In the genomic region with DNA sequence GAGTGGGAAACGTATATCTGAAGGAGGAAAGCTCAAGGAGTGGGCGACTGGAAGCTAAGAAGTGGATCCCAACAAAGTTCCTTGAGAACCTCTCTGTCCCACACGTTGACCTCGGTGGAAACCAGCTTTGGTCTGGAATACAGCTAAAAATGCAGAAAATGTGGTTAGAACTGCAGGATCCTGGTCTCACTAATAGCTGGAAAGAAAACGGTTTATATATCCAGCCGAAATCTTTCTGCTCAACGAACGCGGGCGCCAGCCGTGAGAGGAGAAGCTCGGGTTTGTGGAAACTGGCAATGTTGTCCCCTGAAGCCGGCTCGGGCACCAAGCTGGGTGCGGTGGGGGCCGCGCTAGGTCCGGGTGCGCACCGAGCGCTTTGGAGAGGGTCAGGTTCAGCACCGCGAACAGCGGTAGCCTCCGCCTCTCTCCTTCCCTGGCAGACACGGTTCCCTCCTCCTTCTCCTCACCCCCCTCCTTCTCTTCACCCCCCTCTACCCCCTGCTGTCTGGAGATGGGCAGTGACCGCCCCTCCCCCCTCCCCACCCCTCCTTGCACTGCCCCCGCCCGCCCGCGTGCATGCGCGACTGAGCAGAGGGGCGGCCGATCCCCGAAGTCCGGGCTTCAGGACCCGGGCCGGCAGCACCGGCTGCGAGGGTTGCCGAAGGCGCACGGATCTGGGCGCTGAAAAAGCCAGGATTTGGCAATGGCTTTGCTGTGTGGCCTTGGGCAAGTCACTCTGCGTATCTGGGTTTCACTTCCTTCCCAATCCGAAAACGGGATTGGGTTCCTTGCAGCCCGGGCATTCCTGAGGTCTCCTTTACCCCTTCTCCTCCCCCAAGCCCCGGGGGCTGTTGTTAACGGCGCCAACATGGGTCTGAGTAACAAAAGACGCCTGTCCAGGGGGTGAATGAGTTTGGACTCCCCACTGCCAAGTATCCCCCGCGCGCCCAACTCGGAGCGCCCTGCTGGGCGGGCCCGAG, we compare ENCODE assay signal across 8 cellular contexts. TPM values are rescaled to one million over a fixed set of nuclear protein-coding genes. Genes with fewer than 3 reads are reported as not detected.
DNase-seq lines count a peak whose midpoint lies in the region; ATAC-seq, FAIRE-seq and TF ChIP-seq lines count a peak whose summit lies in the region.

A gene with protein sequence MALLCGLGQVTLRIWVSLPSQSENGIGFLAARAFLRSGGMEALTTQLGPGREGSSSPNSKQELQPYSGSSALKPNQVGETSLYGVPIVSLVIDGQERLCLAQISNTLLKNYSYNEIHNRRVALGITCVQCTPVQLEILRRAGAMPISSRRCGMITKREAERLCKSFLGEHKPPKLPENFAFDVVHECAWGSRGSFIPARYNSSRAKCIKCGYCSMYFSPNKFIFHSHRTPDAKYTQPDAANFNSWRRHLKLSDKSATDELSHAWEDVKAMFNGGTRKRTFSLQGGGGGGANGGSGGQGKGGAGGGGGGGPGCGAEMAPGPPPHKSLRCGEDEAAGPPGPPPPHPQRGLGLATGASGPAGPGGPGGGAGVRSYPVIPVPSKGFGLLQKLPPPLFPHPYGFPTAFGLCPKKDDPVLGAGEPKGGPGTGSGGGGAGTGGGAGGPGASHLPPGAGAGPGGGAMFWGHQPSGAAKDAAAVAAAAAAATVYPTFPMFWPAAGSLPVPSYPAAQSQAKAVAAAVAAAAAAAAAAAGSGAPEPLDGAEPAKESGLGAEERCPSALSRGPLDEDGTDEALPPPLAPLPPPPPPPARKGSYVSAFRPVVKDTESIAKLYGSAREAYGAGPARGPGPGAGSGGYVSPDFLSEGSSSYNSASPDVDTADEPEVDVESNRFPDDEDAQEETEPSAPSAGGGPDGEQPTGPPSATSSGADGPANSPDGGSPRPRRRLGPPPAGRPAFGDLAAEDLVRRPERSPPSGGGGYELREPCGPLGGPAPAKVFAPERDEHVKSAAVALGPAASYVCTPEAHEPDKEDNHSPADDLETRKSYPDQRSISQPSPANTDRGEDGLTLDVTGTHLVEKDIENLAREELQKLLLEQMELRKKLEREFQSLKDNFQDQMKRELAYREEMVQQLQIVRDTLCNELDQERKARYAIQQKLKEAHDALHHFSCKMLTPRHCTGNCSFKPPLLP (plus strand): TSS at position 610 of the 980 bp plus-strand sequence. CDS start 94 bp downstream, at position 704.

- H3K9me1 ChIP-seq in K562 (ENCODE audit: control insufficient read depth, insufficient read depth, low read length) = no peaks in the 10 kb centered on the region

- WGBS in HUES64 = 2% methylated on average over 59 of the region's 60 CpGs
- 30% methylated on average over 37 of the region's 60 CpGs for WGBS in K562 (ENCODE audit: insufficient coverage, low coverage, missing lambda C conversion rate)
- WGBS in right lobe of liver (ENCODE audit: insufficient coverage, low coverage, low lambda C conversion rate, missing lambda C conversion rate) = 5% methylated on average over 30 of the region's 60 CpGs

- POLR2A ChIA-PET in K562 (lab: Yijun Ruan, JAX) = interaction anchor here (1.2 kb wide), 2 partner anchors 11 to 15 kb away, joined by 3 to 5 read pairs; no protein-coding TSS in a partner anchor

- ATAC-seq in K562 (no peak), right lobe of liver (peak in 3 of 4 donors; percentile 30 to 46 (median 45)), HG03342 (IDR thresholded peaks at IDR 0.05; ENCODE audit: unreplicated experiment) (no peak)

- no peak within 1 kb of the TSS for H3K27ac ChIP-seq in HUES64 (ENCODE audit: low read depth, low read length)
- no peak within 1 kb of the TSS for H3K27ac ChIP-seq in K562 (ENCODE audit: extremely low read depth, low read depth, low read length)
- no peak within 1 kb of the TSS for H3K27ac ChIP-seq in right lobe of liver
- no peak within 1 kb of the TSS for H3K27ac ChIP-seq in vagina

- intact Hi-C loops in K562 (cut with micrococcal nuclease) = no loop called here
- intact Hi-C loops in right lobe of liver (cut with DNase I) = no loop called here
- intact Hi-C loops in vagina (cut with DNase I) = no loop called here

- peak within 1 kb of the TSS; percentile 35 for H3K4me3 ChIP-seq in AG10803 (ENCODE audit: low read length)
- H3K4me3 ChIP-seq in HUES64 (ENCODE audit: low read length) = peak within 1 kb of the TSS; percentile 24
- H3K4me3 ChIP-seq in K562 = no peak within 1 kb of the TSS
- no peak within 1 kb of the TSS for H3K4me3 ChIP-seq in right lobe of liver
- peak within 1 kb of the TSS in 1 of 2 donors; percentile 6 for H3K4me3 ChIP-seq in vagina

- DNase-seq in AG10803 (ENCODE audit: low read depth) = peak; percentile 34
- peak in 2 of 4 experiments; percentile 42 to 45 for DNase-seq in K562 (ENCODE audit: extremely low read depth in 1 of 4, low spot score in 3 of 4)
- DNase-seq in right lobe of liver = peak in 1 of 3 donors; percentile 43
- no peak for DNase-seq in H54 (ENCODE audit: insufficient read length, low spot score)
- DNase-seq in vagina (ENCODE audit: extremely low spot score in 2 of 2) = no peak
- no peak for DNase-seq in HK-2 (ENCODE audit: unreplicated experiment)

- BruUV-seq in K562 (replicated peaks; lab: Mats Ljungman, UMichigan) = no TSS peak

- no peak for TF ChIP-seq POLR2A in K562 (conservative IDR thresholded peaks at IDR 0.05)
- no peak for TF ChIP-seq POLR2A in right lobe of liver (IDR thresholded peaks at IDR 0.05)
- no peak for TF ChIP-seq POLR2A in H54 (IDR thresholded peaks at IDR 0.05; ENCODE audit: low read depth, low read length)
- TF ChIP-seq POLR2A in vagina (IDR thresholded peaks at IDR 0.05) = no peak

- H3K4me1 ChIP-seq in HUES64 (ENCODE audit: insufficient read depth, low read length) = peaks cover 15% of the 10 kb centered on the region
- peaks cover 0 to 40% of the 10 kb centered on the region in 2 experiments; a peak in 2 of 5 replicates for H3K4me1 ChIP-seq in K562 (replicated peaks in 1 of 2; ENCODE audit: control insufficient read depth in 2 of 2, insufficient read depth in 2 of 2, low read length in 2 of 2)
- peaks cover 0 to 32% (median 0%) of the 10 kb centered on the region in 4 donors for H3K4me1 ChIP-seq in right lobe of liver
- H3K4me1 ChIP-seq in vagina = peaks cover 72% of the 10 kb centered on the region

- H3K79me2 ChIP-seq in K562 (ENCODE audit: control insufficient read depth, insufficient read depth, low read length) = no peaks in the 10 kb centered on the region

- H2AFZ ChIP-seq in K562 (ENCODE audit: low read depth, low read length) = no peak within 1 kb of the TSS

- peaks cover 99% of the 10 kb centered on the region for H3K27me3 ChIP-seq in HUES64 (ENCODE audit: insufficient read depth, low read length)
- peaks cover 32 to 49% of the 10 kb centered on the region in 2 experiments; a peak in 4 of 5 replicates for H3K27me3 ChIP-seq in K562 (ENCODE audit: control insufficient read depth in 2 of 2, insufficient read depth in 2 of 2, low read length in 2 of 2)
- H3K27me3 ChIP-seq in right lobe of liver = peaks cover 30 to 52% of the 10 kb centered on the region in 2 donors
- H3K27me3 ChIP-seq in vagina = peaks cover 62% of the 10 kb centered on the region

- TF ChIP-seq RAD21 in K562 (CRISPR knock-in tag; conservative IDR thresholded peaks at IDR 0.05 in 1 of 2, IDR thresholded peaks at IDR 0.05 in 1 of 2) = no peak

- H3K9ac ChIP-seq in HUES64 (ENCODE audit: low read depth, low read length) = no peak within 1 kb of the TSS
- H3K9ac ChIP-seq in K562 (ENCODE audit: insufficient read depth in 1 of 2, low read depth in 2 of 2, low read length in 2 of 2) = no peak within 1 kb of the TSS

- no peak for TF ChIP-seq CTCF in AG10803 (conservative IDR thresholded peaks at IDR 0.05; ENCODE audit: low read length)
- no peak for TF ChIP-seq CTCF in K562 (IDR thresholded peaks at IDR 0.05 in 2 of 3, conservative IDR thresholded peaks at IDR 0.05 in 1 of 3; ENCODE audit: insufficient read depth in 2 of 3, low read depth in 1 of 3, low read length in 3 of 3)
- no peak for TF ChIP-seq CTCF in right lobe of liver (IDR thresholded peaks at IDR 0.05)
- TF ChIP-seq CTCF in vagina (IDR thresholded peaks at IDR 0.05) = no peak

- no peaks in the 10 kb centered on the region for H3K36me3 ChIP-seq in HUES64 (ENCODE audit: insufficient read depth, low read length)
- H3K36me3 ChIP-seq in K562 (ENCODE audit: control insufficient read depth, insufficient read depth, low read length) = no peaks in the 10 kb centered on the region
- H3K36me3 ChIP-seq in right lobe of liver = no peaks in the 10 kb centered on the region
- H3K36me3 ChIP-seq in vagina = no peaks in the 10 kb centered on the region

- no peak for TF ChIP-seq EP300 in K562 (IDR thresholded peaks at IDR 0.05; ENCODE audit: low read length)

- in situ Hi-C loops in K562 (cut with MboI) = no loop called here

- CTCF ChIA-PET in K562 (lab: Yijun Ruan, JAX; ENCODE audit: low intra/inter-chr PET ratio) = no interaction called here

- FAIRE-seq in K562 (lab: Jason Lieb, UNC) (no peak), H54 (lab: Jason Lieb, UNC) (no peak)

- H3K9me3 ChIP-seq in HUES64 (ENCODE audit: insufficient read depth, low read depth, low read length) (no peaks in the 10 kb centered on the region), K562 (replicated peaks; ENCODE audit: control insufficient read depth, insufficient read depth, low read depth, low read length) (no peaks in the 10 kb centered on the region; the same call in none of the 2 replicates), right lobe of liver (no peaks in the 10 kb centered on the region), vagina (no peaks in the 10 kb centered on the region)

- no peak within 1 kb of the TSS for H3K4me2 ChIP-seq in K562 (ENCODE audit: insufficient read depth, low read length)

- H4K20me1 ChIP-seq in K562 (replicated peaks; ENCODE audit: control insufficient read depth, insufficient read depth, low read length) = peaks cover 8% of the 10 kb centered on the region

RNA-seq across cellular contexts. Expression of the gene that starts here (rescaled TPM):
- polyA plus RNA-seq in HUES64 (2013, experiment 1 of 2) = 0.05 TPM
- polyA plus RNA-seq in HUES64 (2013, experiment 2 of 2) = not detected
- total RNA-seq in K562 (2011; cell fraction: chromatin; rRNA removed; ENCODE audit: low replicate concordance) = 0.12 and 0.25 TPM in 2 replicates
- total RNA-seq in K562 (2011; cell fraction: nucleolus; rRNA removed) = 0.17 TPM in 1 of 2 replicates, not detected in the other
- 0.07 TPM in 1 of 2 replicates, not detected in the other for total RNA-seq in K562 (2011; cell fraction: nucleoplasm; rRNA removed)
- total RNA-seq in K562 (2014; rRNA removed) = 0.12 and 0.41 TPM in 2 replicates
- not detected in 2 replicates for total RNA-seq in K562 (2014; rRNA removed; fragmentation: Illumina TruSeq; extraction: Trizol)
- 0.07 TPM in 1 of 2 replicates, not detected in the other for total RNA-seq in K562 (2015; rRNA removed; fragmentation: Illumina TruSeq; extraction: Trizol)
- total RNA-seq in K562 (2021) = 0.31 TPM in 2 replicates
- polyA plus RNA-seq in K562 (2011; rRNA removed) = 0.04 and 0.08 TPM in 2 replicates
- polyA plus RNA-seq in K562 (2011; cell fraction: cytosol; rRNA removed) = 0.01 and 0.07 TPM in 2 replicates
- polyA plus RNA-seq in K562 (2011; cell fraction: nucleus; rRNA removed) = 0.18 and 0.22 TPM in 2 replicates
- polyA plus RNA-seq in K562 (2012) = 0.13 and 0.43 TPM in 2 replicates
- polyA plus RNA-seq in K562 (2014; fragmentation: Illumina TruSeq; extraction: Trizol) = 0.04 and 0.07 TPM in 2 replicates
- polyA plus RNA-seq in K562 (2014; fragmentation: Nextera tagmentation; extraction: Ambion mirVana) = not detected
- polyA plus RNA-seq in K562 (2014; rRNA removed) = 0.11 and 0.23 TPM in 2 replicates
- polyA minus RNA-seq in K562 (2011; rRNA and poly(A)+ RNA removed) = 0.07 and 0.12 TPM in 2 replicates
- polyA minus RNA-seq in K562 (2011; cell fraction: cytosol; rRNA and poly(A)+ RNA removed) = 0.36 TPM in 1 of 2 replicates, not detected in the other
- polyA minus RNA-seq in K562 (2011; cell fraction: nucleus; rRNA and poly(A)+ RNA removed) = 0.13 and 0.33 TPM in 2 replicates
- total RNA-seq in right lobe of liver = under 1 TPM in 5 of 6 experiments, not detected in 1; 0.05 to 0.21 (median 0.09) TPM
- 0.25 TPM for total RNA-seq in vagina

Comparison
In these comparisons a context has a peak if more than half of its experiments do, and no peak if none do; other contexts are left out.
1. Peak in ATAC-seq in right lobe of liver; RNA of the gene not detected or under 1 TPM.
2. H3K4me3 ChIP-seq: peak in AG10803 (single experiment) and HUES64 (single experiment); none in K562 (single experiment) and right lobe of liver (0 of 3).